In the genomic region with DNA sequence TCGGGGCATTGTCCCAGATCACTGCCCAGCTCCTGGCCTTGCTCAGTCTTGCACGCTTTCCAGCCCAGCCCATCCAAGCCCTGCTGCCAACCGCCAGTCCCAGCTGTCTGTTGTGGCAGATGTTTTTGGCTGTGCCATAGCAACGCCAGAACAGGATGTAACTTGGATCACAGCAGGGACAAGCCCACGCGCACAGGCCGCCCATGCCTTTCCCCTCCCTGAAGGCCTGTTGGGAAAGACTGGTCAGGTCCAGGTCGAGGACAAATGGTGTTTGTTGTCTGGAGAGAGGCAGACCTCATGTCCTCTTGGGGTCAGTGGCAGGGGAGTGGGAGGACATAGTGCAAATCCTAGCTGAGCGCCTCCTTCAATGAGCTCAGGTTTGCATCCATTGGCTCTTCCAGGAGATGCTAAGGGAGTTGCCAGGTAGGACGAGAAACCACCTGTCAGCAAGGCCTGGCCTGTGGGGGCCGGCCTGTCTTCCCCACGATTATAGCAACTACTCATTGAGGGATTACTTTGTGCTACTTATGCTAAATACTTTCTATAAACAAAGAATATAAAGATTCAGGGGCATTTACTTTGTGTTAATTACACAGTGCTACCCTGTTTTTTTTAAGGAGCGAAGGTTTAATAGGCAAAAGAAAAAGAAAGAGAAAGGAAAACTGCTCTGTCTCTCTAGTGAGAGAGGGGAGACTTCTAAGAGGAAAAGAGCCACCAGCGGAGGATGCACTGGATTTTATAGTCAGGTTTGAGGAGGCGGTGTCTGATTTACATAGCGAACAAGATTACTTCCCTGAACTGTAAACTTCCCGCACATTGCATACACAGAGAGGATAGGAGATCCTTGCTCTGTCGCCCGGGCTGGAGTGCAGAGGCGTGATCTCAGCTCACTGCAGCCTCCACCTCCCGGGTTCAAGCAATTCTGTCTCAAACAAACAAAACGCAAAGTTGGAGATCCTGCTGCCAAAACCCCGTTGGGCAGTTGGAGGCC, we compare ENCODE assay signal across 8 cellular contexts. TPM values are rescaled to one million over a fixed set of nuclear protein-coding genes. Genes with fewer than 3 reads are reported as not detected.
DNase-seq lines count a peak whose midpoint lies in the region; ATAC-seq, FAIRE-seq and TF ChIP-seq lines count a peak whose summit lies in the region.

No MANE protein-coding gene starts in this region.

- H3K4me3 Mint-ChIP-seq in MCF 10A (ENCODE audit: unreplicated experiment): no peak overlapping the region

- H3K27me3 Mint-ChIP-seq in MCF 10A (ENCODE audit: insufficient read depth, unreplicated experiment): no peaks in the 10 kb centered on the region

- H3K4me1 Mint-ChIP-seq in MCF 10A (ENCODE audit: insufficient read depth, unreplicated experiment): peaks cover 17% of the 10 kb centered on the region

- H3K27me3 ChIP-seq in keratinocyte (ENCODE audit: control insufficient read depth, extremely low read depth, insufficient read depth, low read length): no peaks in the 10 kb centered on the region
- H3K27me3 ChIP-seq in stomach smooth muscle (ENCODE audit: control insufficient read depth in 1 of 2, insufficient read depth in 2 of 2, low read length in 2 of 2): no peaks in the 10 kb centered on the region

- intact Hi-C loops in MCF 10A (cut with micrococcal nuclease): no loop called here

- no peaks in the 10 kb centered on the region for H3K9me3 ChIP-seq in keratinocyte (ENCODE audit: control insufficient read depth, low read depth, low read length)
- H3K9me3 ChIP-seq in stomach smooth muscle (ENCODE audit: control insufficient read depth in 2 of 2, low read length in 2 of 2): no peaks in the 10 kb centered on the region

- peak overlapping the region; percentile 42 for H3K27ac Mint-ChIP-seq in MCF 10A (ENCODE audit: low read depth, unreplicated experiment)

- peak; percentile 68 for FAIRE-seq in keratinocyte (lab: Jason Lieb, UNC)

- dilution Hi-C loops in keratinocyte (cut with MboI; ENCODE audit: extremely low pct_ligation_motif_present, low sequenced_read_pairs): no loop called here

- no TSS peak for BruUV-seq in MCF 10A (replicated peaks; lab: Mats Ljungman, UMichigan)

- H3K36me3 ChIP-seq in keratinocyte (ENCODE audit: control insufficient read depth in 2 of 2, extremely low read depth in 1 of 2, insufficient read depth in 2 of 2, low read length in 2 of 2) (no peaks in the 10 kb centered on the region), stomach smooth muscle (ENCODE audit: control insufficient read depth in 2 of 2, insufficient read depth in 2 of 2, low read length in 2 of 2) (no peaks in the 10 kb centered on the region)

- CTCF ChIA-PET in MCF 10A (lab: Yijun Ruan, JAX): interaction anchor here (0.6 to 1.8 kb wide), 4 partner anchors 14 to 260 kb away, joined by 3 to 5 read pairs (median 3); no protein-coding TSS in a partner anchor

- H3K9ac ChIP-seq in keratinocyte (ENCODE audit: control insufficient read depth, extremely low read depth, insufficient read depth, low read length) (peak overlapping the region; percentile 0), stomach smooth muscle (ENCODE audit: low read length in 2 of 2) (peak overlapping the region; percentile 63 to 66)

- H3K36me3 Mint-ChIP-seq in MCF 10A (ENCODE audit: insufficient read depth, unreplicated experiment): no peaks in the 10 kb centered on the region

- H3K4me2 ChIP-seq in keratinocyte (ENCODE audit: control insufficient read depth, extremely low read depth, insufficient read depth, low read depth, low read length): peak overlapping the region; percentile 4

- TF ChIP-seq CTCF in MCF 10A (IDR thresholded peaks at IDR 0.05; ENCODE audit: unreplicated experiment): no peak
- TF ChIP-seq CTCF in keratinocyte (optimal IDR thresholded peaks at IDR 0.05 in 1 of 3, IDR thresholded peaks at IDR 0.05 in 1 of 3, conservative IDR thresholded peaks at IDR 0.05 in 1 of 3; ENCODE audit: extremely low read depth in 1 of 3, insufficient read depth in 2 of 3, low read length in 3 of 3): no peak

- H3K79me2 ChIP-seq in keratinocyte (ENCODE audit: control insufficient read depth, insufficient read depth, low read length): no peaks in the 10 kb centered on the region

- peak overlapping the region; percentile 34 for H2AFZ ChIP-seq in keratinocyte (ENCODE audit: control insufficient read depth, low read length)

- H3K9me3 Mint-ChIP-seq in MCF 10A (ENCODE audit: unreplicated experiment): no peaks in the 10 kb centered on the region

- H4K20me1 ChIP-seq in keratinocyte (ENCODE audit: control insufficient read depth, extremely low read depth, insufficient read depth, low read length): peaks cover 2% of the 10 kb centered on the region

- DNase-seq in COLO668 (lab: John Stamatoyannopoulos, UW; ENCODE audit: unreplicated experiment) (peak; percentile 95), NCI-H2029 treated with DMSO at 0.1 percent for 48 hours (lab: John Stamatoyannopoulos, UW) (peak; percentile 18), MCF 10A (ENCODE audit: unreplicated experiment) (peak; percentile 58), keratinocyte (ENCODE audit: low read depth, low spot score) (no peak), pons (ENCODE audit: low spot score) (no peak), NCI-H1048 (lab: John Stamatoyannopoulos, UW) (no peak)

- H3K4me1 ChIP-seq in keratinocyte (ENCODE audit: control insufficient read depth, extremely low read depth, insufficient read depth, low read length): peaks cover 20% of the 10 kb centered on the region
- H3K4me1 ChIP-seq in stomach smooth muscle (ENCODE audit: control insufficient read depth, insufficient read depth, low read length): peaks cover 47% of the 10 kb centered on the region

- ATAC-seq in HG03139 (IDR thresholded peaks at IDR 0.05; ENCODE audit: unreplicated experiment): no peak

- no peaks in the 10 kb centered on the region for H3K9me1 ChIP-seq in keratinocyte (ENCODE audit: control insufficient read depth, extremely low read depth, insufficient read depth, low read length)

- H3K27ac ChIP-seq in keratinocyte (ENCODE audit: control insufficient read depth, insufficient read depth, low read length) (peak overlapping the region; percentile 31), stomach smooth muscle (ENCODE audit: low read length) (peak overlapping the region; percentile 97)

- POLR2A ChIA-PET in MCF 10A (lab: Yijun Ruan, JAX): interaction anchor here (0.6 to 1.2 kb wide), 2 partner anchors 83 to 455 kb away, joined by 3 read pairs; no protein-coding TSS in a partner anchor

- H3K4me3 ChIP-seq in keratinocyte (ENCODE audit: control insufficient read depth in 2 of 3, extremely low read depth in 1 of 3, insufficient read depth in 2 of 3, low read depth in 1 of 3, low read length in 3 of 3): no peak overlapping the region
- H3K4me3 ChIP-seq in stomach smooth muscle (ENCODE audit: low read length in 2 of 2): peak overlapping the region; percentile 17 to 44

RNA-seq across cellular contexts. Expression of a gene that starts 42.8 kb away (rescaled TPM):
- total RNA-seq in MCF 10A (2022): 130 and 141 TPM in 2 replicates
- polyA plus RNA-seq in keratinocyte: 230 to 283 TPM (median 268 TPM) in 3 replicates
- 278 TPM for polyA plus RNA-seq in keratinocyte (2011; ENCODE audit: low read depth)
- polyA plus RNA-seq in keratinocyte (2011; cell fraction: cytosol; rRNA removed): 207 and 228 TPM in 2 replicates
- 238 and 270 TPM in 2 replicates for polyA plus RNA-seq in keratinocyte (2011; cell fraction: nucleus; rRNA removed)
- 126 and 172 TPM in 2 replicates for polyA plus RNA-seq in keratinocyte (2012; ENCODE audit: low replicate concordance)
- 432 to 917 TPM (median 616 TPM) in 3 replicates for polyA minus RNA-seq in keratinocyte
- 300 TPM for polyA minus RNA-seq in keratinocyte (2011; cell fraction: cytosol; rRNA and poly(A)+ RNA removed)
- 187 and 466 TPM in 2 replicates for polyA minus RNA-seq in keratinocyte (2011; cell fraction: nucleus; rRNA and poly(A)+ RNA removed)

Comparison
In these comparisons a context has a peak if more than half of its experiments do, and no peak if none do; other contexts are left out.
1. DNase-seq: peak in COLO668 (single experiment), NCI-H2029 treated with DMSO at 0.1 percent for 48 hours (single experiment) and MCF 10A (single experiment); none in keratinocyte (single experiment), pons (single experiment) and NCI-H1048 (single experiment).
2. H3K4me3 ChIP-seq: peak in stomach smooth muscle (2 of 2); none in keratinocyte (0 of 3).